Comparison of ENCODE assay signal across 21 cellular contexts in genomic region chr19:51295382-51296126, GRCh38. TPM values are rescaled to one million over a fixed set of nuclear protein-coding genes. Genes with fewer than 3 reads are reported as not detected.
"Had no signal": no experiment of that assay in that cellular context is flagged by ENCODE, and none has a peak within 500 bp of the region (broad histone marks: within the 10 kb centered on the region; RNA-seq: fewer than 3 reads in every experiment).

No MANE protein-coding gene starts in this region.

- ATAC-seq: foreskin keratinocyte; heart left ventricle; psoas muscle; sciatic nerve; stimulated activated memory B cell treated with anti-CD40 and anti-IgM and Interleukin-4, amounts not matched to agents 10 μg/mL and 1 μg/mL and 100 μg/mL, for 72 hours had no signal

- H3K4me1 ChIP-seq: esophagus squamous epithelium, foreskin keratinocyte, heart left ventricle, psoas muscle, spleen, transverse colon had no signal

- H3K36me3 ChIP-seq: esophagus squamous epithelium, heart left ventricle, neutrophil, spleen, transverse colon, WERI-Rb-1 had no signal

- H3K27ac Mint-ChIP-seq: activated CD4-positive, alpha-beta T cell treated with anti-CD3 and anti-CD28 coated beads, Interleukin-2, amount 10 ng/mL, durations not matched to agents 24 days and 14 days; activated T-helper 1 cell treated with anti-CD3 and anti-CD28 coated beads, Interleukin-12 subunit alpha, Interleukin-12 subunit beta, Interleukin-2, Interleukin-4 antibody, amounts not matched to agents 30 ng/mL and 10 ng/mL and 1 ng/mL, durations not matched to agents 14 hours and 24 hours and 36 hours; stimulated activated memory B cell treated with anti-CD40 and anti-IgM and Interleukin-4, amounts not matched to agents 10 μg/mL and 1 μg/mL and 100 μg/mL, for 72 hours had no signal

- H3K27me3 ChIP-seq: foreskin keratinocyte had no signal

- H3K4me1 Mint-ChIP-seq: activated CD4-positive, alpha-beta T cell treated with anti-CD3 and anti-CD28 coated beads, Interleukin-2, amount 10 ng/mL, durations not matched to agents 24 days and 14 days; stimulated activated memory B cell treated with anti-CD40 and anti-IgM and Interleukin-4, amounts not matched to agents 10 μg/mL and 1 μg/mL and 100 μg/mL, for 72 hours had no signal

- DNase-seq: activated CD4-positive, alpha-beta T cell treated with anti-CD3 and anti-CD28 coated beads, Interleukin-2, amount 10 ng/mL, durations not matched to agents 24 days and 14 days; activated naive CD4-positive, alpha-beta T cell; aorta; dorsolateral prefrontal cortex; esophagus squamous epithelium; foreskin keratinocyte; heart left ventricle; kidney; midbrain; psoas muscle; spleen; stimulated activated CD4-positive, alpha-beta T cell treated with anti-CD3 and anti-CD28 coated beads, Interleukin-1b, Interleukin-23, amount 100 ng/mL, for 48 hours; T-helper 1 cell; transverse colon had no signal

- H3K4me3 Mint-ChIP-seq: activated CD4-positive, alpha-beta T cell treated with anti-CD3 and anti-CD28 coated beads, Interleukin-2, amount 10 ng/mL, durations not matched to agents 24 days and 14 days; activated T-helper 1 cell treated with anti-CD3 and anti-CD28 coated beads, Interleukin-12 subunit alpha, Interleukin-12 subunit beta, Interleukin-2, Interleukin-4 antibody, amounts not matched to agents 30 ng/mL and 10 ng/mL and 1 ng/mL, durations not matched to agents 14 hours and 24 hours and 36 hours; stimulated activated memory B cell treated with anti-CD40 and anti-IgM and Interleukin-4, amounts not matched to agents 10 μg/mL and 1 μg/mL and 100 μg/mL, for 72 hours had no signal

- H3K9me3 Mint-ChIP-seq: activated CD4-positive, alpha-beta T cell treated with anti-CD3 and anti-CD28 coated beads, Interleukin-2, amount 10 ng/mL, durations not matched to agents 24 days and 14 days; activated T-helper 1 cell treated with anti-CD3 and anti-CD28 coated beads, Interleukin-12 subunit alpha, Interleukin-12 subunit beta, Interleukin-2, Interleukin-4 antibody, amounts not matched to agents 30 ng/mL and 10 ng/mL and 1 ng/mL, durations not matched to agents 14 hours and 24 hours and 36 hours; stimulated activated memory B cell treated with anti-CD40 and anti-IgM and Interleukin-4, amounts not matched to agents 10 μg/mL and 1 μg/mL and 100 μg/mL, for 72 hours had no signal

- H3K36me3 Mint-ChIP-seq: stimulated activated memory B cell treated with anti-CD40 and anti-IgM and Interleukin-4, amounts not matched to agents 10 μg/mL and 1 μg/mL and 100 μg/mL, for 72 hours had no signal

- H3K9me3 ChIP-seq: esophagus squamous epithelium, heart left ventricle, neutrophil, psoas muscle, spleen, transverse colon had no signal

- H3K27ac ChIP-seq: dorsolateral prefrontal cortex, esophagus squamous epithelium, foreskin keratinocyte, heart left ventricle, neutrophil, psoas muscle, spleen, transverse colon, WERI-Rb-1 had no signal

- H3K4me3 ChIP-seq: dorsolateral prefrontal cortex, esophagus squamous epithelium, heart left ventricle, psoas muscle, spleen, transverse colon had no signal

RNA-seq across cellular contexts. Expression of gene IGLON5, which starts 15.9 kb away (rescaled TPM):
- total RNA-seq: bronchial epithelial cell, esophagus squamous epithelium, foreskin keratinocyte, kidney, sciatic nerve, spleen had no signal
- polyA plus RNA-seq: foreskin keratinocyte had no signal

RNA-seq across cellular contexts. Expression of gene SIGLECL1, which starts 44.7 kb away (rescaled TPM):
- total RNA-seq: activated CD4-positive, alpha-beta T cell treated with anti-CD3 and anti-CD28 coated beads, Interleukin-2, amount 10 ng/mL, durations not matched to agents 24 days and 14 days; activated T-helper 1 cell treated with anti-CD3 and anti-CD28 coated beads, Interleukin-12 subunit alpha, Interleukin-12 subunit beta, Interleukin-2, Interleukin-4 antibody, amounts not matched to agents 30 ng/mL and 10 ng/mL and 1 ng/mL, durations not matched to agents 14 hours and 24 hours and 36 hours; aorta; bronchial epithelial cell; dorsolateral prefrontal cortex; esophagus squamous epithelium; foreskin keratinocyte; heart left ventricle; kidney; lower leg skin; psoas muscle; sciatic nerve; transverse colon had no signal
- polyA plus RNA-seq: aorta, foreskin keratinocyte, heart left ventricle, psoas muscle had no signal
